8 cellular contexts compared by ENCODE assay signal in the genomic region with DNA sequence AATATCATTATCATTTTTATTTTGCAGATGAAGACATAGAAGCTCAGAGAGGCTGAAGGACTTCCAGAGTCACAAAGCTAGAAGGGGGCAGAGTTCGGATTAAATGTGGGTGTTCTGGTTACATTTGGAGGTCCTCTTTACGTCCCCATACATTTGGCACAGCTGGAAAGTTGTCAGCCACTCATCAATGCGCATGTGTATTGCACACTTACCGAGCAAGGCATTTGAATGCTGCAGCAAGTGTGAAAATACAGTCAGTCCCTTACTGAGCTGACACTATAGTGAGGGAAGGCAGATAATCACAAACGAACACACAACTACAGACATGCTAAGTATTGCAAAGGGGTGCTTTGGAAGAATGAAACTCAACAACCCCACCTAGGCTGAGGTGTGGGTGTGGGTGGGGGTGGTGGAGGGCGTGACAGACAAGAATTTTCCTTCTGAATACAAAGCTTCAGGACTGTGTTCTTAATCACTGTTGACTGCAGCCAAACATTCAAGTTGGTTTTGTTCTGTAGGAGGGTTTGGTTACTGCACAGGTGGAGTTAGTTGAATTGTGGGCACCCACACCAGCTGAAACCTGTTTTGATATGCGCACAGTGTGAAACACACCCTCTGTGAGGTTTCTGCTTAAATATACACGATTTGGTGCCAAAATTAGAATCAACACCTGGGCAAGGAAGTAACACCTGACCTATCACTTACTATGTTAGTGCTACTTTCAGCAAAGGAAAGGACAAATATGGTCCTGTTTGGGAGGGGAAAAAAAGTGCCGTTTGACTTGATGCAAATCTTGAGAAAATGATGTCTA.
A peak's percentile ranks its signal among the peaks of the same experiment; 100 is the strongest.
DNase-seq lines count a peak whose midpoint lies in the region; ATAC-seq and TF ChIP-seq lines count a peak whose summit lies in the region.

No MANE protein-coding gene starts in this region.

- peak overlapping the region; percentile 6 to 77 (median 71) for H3K4me3 Mint-ChIP-seq in CD8-positive, alpha-beta memory T cell
- H3K4me3 Mint-ChIP-seq in activated CD8-positive, alpha-beta T cell treated with anti-CD3 and anti-CD28 coated beads for 36 hours: no peak overlapping the region
- peak overlapping the region; percentile 16 to 73 (median 66) for H3K4me3 Mint-ChIP-seq in naive B cell

- POLR2A ChIA-PET in CD8-positive, alpha-beta memory T cell (lab: Charles Lee): interaction anchor here (0.6 to 2.6 kb wide), 6 partner anchors 73 to 783 kb away, joined by 3 to 13 read pairs (median 6); a partner anchor contains a TSS
- POLR2A ChIA-PET in activated CD8-positive, alpha-beta T cell treated with anti-CD3 and anti-CD28 coated beads for 36 hours (lab: Charles Lee): interaction anchor here (0.8 to 1.1 kb wide), 2 partner anchors 102 to 106 kb away, joined by 3 read pairs; no protein-coding TSS in a partner anchor

- H3K27ac ChIP-seq in CD8-positive, alpha-beta memory T cell (ENCODE audit: low read depth, low read length): peak overlapping the region; percentile 38

- no peaks in the 10 kb centered on the region for H3K36me3 ChIP-seq in CD8-positive, alpha-beta memory T cell (ENCODE audit: insufficient read depth, low read length)

- peak; percentile 50 to 91 (median 86) for DNase-seq in CD8-positive, alpha-beta memory T cell
- DNase-seq in activated CD8-positive, alpha-beta T cell treated with anti-CD3 and anti-CD28 coated beads for 36 hours: peak; percentile 71
- DNase-seq in naive B cell (peak; percentile 82), SIG-M5 treated with dmso at 0.1 percent for 504 hours (lab: John Stamatoyannopoulos, UW; ENCODE audit: unreplicated experiment) (no peak), T1000 (lab: John Stamatoyannopoulos, UW) (no peak), NCI-H510A (lab: John Stamatoyannopoulos, UW) (no peak)

- peaks cover 79% of the 10 kb centered on the region for H3K4me1 ChIP-seq in CD8-positive, alpha-beta memory T cell (ENCODE audit: insufficient read depth, low read length)

- ATAC-seq in GM19467 (IDR thresholded peaks at IDR 0.05; ENCODE audit: unreplicated experiment): peak; percentile 85
- peak; percentile 71 for ATAC-seq in HG03558 (IDR thresholded peaks at IDR 0.05; ENCODE audit: extremely low read depth, unreplicated experiment)
- peak; percentile 87 for ATAC-seq in activated CD8-positive, alpha-beta T cell treated with anti-CD3 and anti-CD28 coated beads for 36 hours
- ATAC-seq in naive B cell (ENCODE audit: low read depth in 2 of 2): peak; percentile 91 to 92

- peak overlapping the region in 7 of 8 donors; percentile 24 to 95 (median 89) for H3K27ac Mint-ChIP-seq in CD8-positive, alpha-beta memory T cell
- peak overlapping the region; percentile 72 for H3K27ac Mint-ChIP-seq in activated CD8-positive, alpha-beta T cell treated with anti-CD3 and anti-CD28 coated beads for 36 hours
- H3K27ac Mint-ChIP-seq in naive B cell: peak overlapping the region; percentile 76 to 98 (median 91)

- no peak for TF ChIP-seq CTCF in activated CD8-positive, alpha-beta T cell treated with anti-CD3 and anti-CD28 coated beads for 36 hours (IDR thresholded peaks at IDR 0.05)

- peaks cover 75 to 87% (median 80%) of the 10 kb centered on the region in 3 donors for H3K4me1 Mint-ChIP-seq in CD8-positive, alpha-beta memory T cell
- H3K4me1 Mint-ChIP-seq in activated CD8-positive, alpha-beta T cell treated with anti-CD3 and anti-CD28 coated beads for 36 hours (ENCODE audit: low read depth): peaks cover 53% of the 10 kb centered on the region
- peaks cover 68 to 88% (median 69%) of the 10 kb centered on the region in 3 donors for H3K4me1 Mint-ChIP-seq in naive B cell

- no peaks in the 10 kb centered on the region for H3K27me3 ChIP-seq in CD8-positive, alpha-beta memory T cell (ENCODE audit: insufficient read depth, low read length, poor library complexity, severe bottlenecking)

- peak overlapping the region; percentile 21 for H3K4me3 ChIP-seq in CD8-positive, alpha-beta memory T cell (ENCODE audit: low read length)

- H3K9me3 Mint-ChIP-seq in CD8-positive, alpha-beta memory T cell: peaks cover 0 to 3% (median 0%) of the 10 kb centered on the region in 5 donors
- H3K9me3 Mint-ChIP-seq in activated CD8-positive, alpha-beta T cell treated with anti-CD3 and anti-CD28 coated beads for 36 hours: no peaks in the 10 kb centered on the region
- H3K9me3 Mint-ChIP-seq in naive B cell: peaks cover 2 to 14% (median 6%) of the 10 kb centered on the region in 7 donors

- intact Hi-C loops in activated CD8-positive, alpha-beta T cell treated with anti-CD3 and anti-CD28 coated beads for 36 hours (cut with micrococcal nuclease): no loop called here

- CTCF ChIA-PET in CD8-positive, alpha-beta memory T cell (lab: Charles Lee): interaction anchor here (0.5 to 4.1 kb wide), 9 partner anchors 13 to 138 kb away, joined by 3 to 24 read pairs (median 7); a partner anchor contains a TSS
- CTCF ChIA-PET in activated CD8-positive, alpha-beta T cell treated with anti-CD3 and anti-CD28 coated beads for 36 hours (lab: Charles Lee): interaction anchor here (0.7 to 3.0 kb wide), 4 partner anchors 13 to 102 kb away, joined by 3 to 9 read pairs (median 4); no protein-coding TSS in a partner anchor

- H3K27me3 Mint-ChIP-seq in CD8-positive, alpha-beta memory T cell: peaks cover 0 to 1% of the 10 kb centered on the region in 2 donors
- no peaks in the 10 kb centered on the region for H3K27me3 Mint-ChIP-seq in activated CD8-positive, alpha-beta T cell treated with anti-CD3 and anti-CD28 coated beads for 36 hours
- no peaks in the 10 kb centered on the region for H3K27me3 Mint-ChIP-seq in naive B cell

- H3K9me3 ChIP-seq in CD8-positive, alpha-beta memory T cell (ENCODE audit: low read length): no peaks in the 10 kb centered on the region

- H3K36me3 Mint-ChIP-seq in CD8-positive, alpha-beta memory T cell: peaks cover 0 to 10% (median 0%) of the 10 kb centered on the region in 3 donors
- peaks cover 3% of the 10 kb centered on the region for H3K36me3 Mint-ChIP-seq in activated CD8-positive, alpha-beta T cell treated with anti-CD3 and anti-CD28 coated beads for 36 hours (ENCODE audit: low read depth)
- H3K36me3 Mint-ChIP-seq in naive B cell: peaks cover 4 to 22% of the 10 kb centered on the region in 2 donors

Comparison
In these comparisons a context has a peak if more than half of its experiments do, and no peak if none do; other contexts are left out.
1. DNase-seq: peak in CD8-positive, alpha-beta memory T cell (5 of 5), activated CD8-positive, alpha-beta T cell treated with anti-CD3 and anti-CD28 coated beads for 36 hours (single experiment) and naive B cell (single experiment); none in SIG-M5 treated with dmso at 0.1 percent for 504 hours (single experiment), T1000 (single experiment) and NCI-H510A (single experiment).
2. Peak in every context shown above with its lines, with median percentiles within 50 percentile points of each other: H3K27ac Mint-ChIP-seq and ATAC-seq.